Comparison of ENCODE assay signal across 2 cellular contexts in genomic region chr1:244280859-244281258, GRCh38.
A peak's percentile ranks its signal among the peaks of the same experiment; 100 is the strongest.
TF ChIP-seq lines count a peak whose summit lies in the region.

No MANE protein-coding gene starts in this region.

TF ChIP-seq in liver, 16 proteins besides CTCF, POLR2A, EP300 and RAD21 (continued from another document):
- TF ChIP-seq, protein P1, sequence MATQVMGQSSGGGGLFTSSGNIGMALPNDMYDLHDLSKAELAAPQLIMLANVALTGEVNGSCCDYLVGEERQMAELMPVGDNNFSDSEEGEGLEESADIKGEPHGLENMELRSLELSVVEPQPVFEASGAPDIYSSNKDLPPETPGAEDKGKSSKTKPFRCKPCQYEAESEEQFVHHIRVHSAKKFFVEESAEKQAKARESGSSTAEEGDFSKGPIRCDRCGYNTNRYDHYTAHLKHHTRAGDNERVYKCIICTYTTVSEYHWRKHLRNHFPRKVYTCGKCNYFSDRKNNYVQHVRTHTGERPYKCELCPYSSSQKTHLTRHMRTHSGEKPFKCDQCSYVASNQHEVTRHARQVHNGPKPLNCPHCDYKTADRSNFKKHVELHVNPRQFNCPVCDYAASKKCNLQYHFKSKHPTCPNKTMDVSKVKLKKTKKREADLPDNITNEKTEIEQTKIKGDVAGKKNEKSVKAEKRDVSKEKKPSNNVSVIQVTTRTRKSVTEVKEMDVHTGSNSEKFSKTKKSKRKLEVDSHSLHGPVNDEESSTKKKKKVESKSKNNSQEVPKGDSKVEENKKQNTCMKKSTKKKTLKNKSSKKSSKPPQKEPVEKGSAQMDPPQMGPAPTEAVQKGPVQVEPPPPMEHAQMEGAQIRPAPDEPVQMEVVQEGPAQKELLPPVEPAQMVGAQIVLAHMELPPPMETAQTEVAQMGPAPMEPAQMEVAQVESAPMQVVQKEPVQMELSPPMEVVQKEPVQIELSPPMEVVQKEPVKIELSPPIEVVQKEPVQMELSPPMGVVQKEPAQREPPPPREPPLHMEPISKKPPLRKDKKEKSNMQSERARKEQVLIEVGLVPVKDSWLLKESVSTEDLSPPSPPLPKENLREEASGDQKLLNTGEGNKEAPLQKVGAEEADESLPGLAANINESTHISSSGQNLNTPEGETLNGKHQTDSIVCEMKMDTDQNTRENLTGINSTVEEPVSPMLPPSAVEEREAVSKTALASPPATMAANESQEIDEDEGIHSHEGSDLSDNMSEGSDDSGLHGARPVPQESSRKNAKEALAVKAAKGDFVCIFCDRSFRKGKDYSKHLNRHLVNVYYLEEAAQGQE (IDR thresholded peaks at IDR 0.05): no peak
- no peak for TF ChIP-seq TAF1 (conservative IDR thresholded peaks at IDR 0.05)
- peak; percentile 34 for TF ChIP-seq FOXA2 (IDR thresholded peaks at IDR 0.05)
- TF ChIP-seq SP1 (IDR thresholded peaks at IDR 0.05): no peak
- peak; percentile 10 for TF ChIP-seq FOXA1 (IDR thresholded peaks at IDR 0.05)
- TF ChIP-seq JUND (IDR thresholded peaks at IDR 0.05): no peak
- no peak for TF ChIP-seq EGR1 (IDR thresholded peaks at IDR 0.05; ENCODE audit: low read depth in 2 of 2)
- TF ChIP-seq, protein P2, sequence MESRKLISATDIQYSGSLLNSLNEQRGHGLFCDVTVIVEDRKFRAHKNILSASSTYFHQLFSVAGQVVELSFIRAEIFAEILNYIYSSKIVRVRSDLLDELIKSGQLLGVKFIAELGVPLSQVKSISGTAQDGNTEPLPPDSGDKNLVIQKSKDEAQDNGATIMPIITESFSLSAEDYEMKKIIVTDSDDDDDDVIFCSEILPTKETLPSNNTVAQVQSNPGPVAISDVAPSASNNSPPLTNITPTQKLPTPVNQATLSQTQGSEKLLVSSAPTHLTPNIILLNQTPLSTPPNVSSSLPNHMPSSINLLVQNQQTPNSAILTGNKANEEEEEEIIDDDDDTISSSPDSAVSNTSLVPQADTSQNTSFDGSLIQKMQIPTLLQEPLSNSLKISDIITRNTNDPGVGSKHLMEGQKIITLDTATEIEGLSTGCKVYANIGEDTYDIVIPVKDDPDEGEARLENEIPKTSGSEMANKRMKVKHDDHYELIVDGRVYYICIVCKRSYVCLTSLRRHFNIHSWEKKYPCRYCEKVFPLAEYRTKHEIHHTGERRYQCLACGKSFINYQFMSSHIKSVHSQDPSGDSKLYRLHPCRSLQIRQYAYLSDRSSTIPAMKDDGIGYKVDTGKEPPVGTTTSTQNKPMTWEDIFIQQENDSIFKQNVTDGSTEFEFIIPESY (IDR thresholded peaks at IDR 0.05): no peak
- no peak for TF ChIP-seq NR2F2 (IDR thresholded peaks at IDR 0.05)
TF ChIP-seq in liver: peak in this region for 4.

TF ChIP-seq in HepG2, 621 proteins besides CTCF, POLR2A, EP300 and RAD21 (continued from another document):
- no peak for TF ChIP-seq E2F5 (CRISPR knock-in tag; conservative IDR thresholded peaks at IDR 0.05)
- TF ChIP-seq ZFP36L1 (CRISPR knock-in tag; IDR thresholded peaks at IDR 0.05): no peak
- no peak for TF ChIP-seq SMARCE1 (IDR thresholded peaks at IDR 0.05; ENCODE audit: borderline replicate concordance)
- no peak for TF ChIP-seq SMC3 (IDR thresholded peaks at IDR 0.05; ENCODE audit: low read length)
- TF ChIP-seq RXRA (CRISPR knock-in tag; IDR thresholded peaks at IDR 0.05): no peak
- no peak for TF ChIP-seq ZNF546 (CRISPR knock-in tag; conservative IDR thresholded peaks at IDR 0.05)
- TF ChIP-seq ZSCAN5A (CRISPR knock-in tag; IDR thresholded peaks at IDR 0.05; ENCODE audit: borderline replicate concordance): no peak
- TF ChIP-seq RBM22 (optimal IDR thresholded peaks at IDR 0.05; ENCODE audit: low read length): no peak
- TF ChIP-seq NR3C1 (CRISPR knock-in tag; IDR thresholded peaks at IDR 0.05): no peak
- TF ChIP-seq, protein P3, sequence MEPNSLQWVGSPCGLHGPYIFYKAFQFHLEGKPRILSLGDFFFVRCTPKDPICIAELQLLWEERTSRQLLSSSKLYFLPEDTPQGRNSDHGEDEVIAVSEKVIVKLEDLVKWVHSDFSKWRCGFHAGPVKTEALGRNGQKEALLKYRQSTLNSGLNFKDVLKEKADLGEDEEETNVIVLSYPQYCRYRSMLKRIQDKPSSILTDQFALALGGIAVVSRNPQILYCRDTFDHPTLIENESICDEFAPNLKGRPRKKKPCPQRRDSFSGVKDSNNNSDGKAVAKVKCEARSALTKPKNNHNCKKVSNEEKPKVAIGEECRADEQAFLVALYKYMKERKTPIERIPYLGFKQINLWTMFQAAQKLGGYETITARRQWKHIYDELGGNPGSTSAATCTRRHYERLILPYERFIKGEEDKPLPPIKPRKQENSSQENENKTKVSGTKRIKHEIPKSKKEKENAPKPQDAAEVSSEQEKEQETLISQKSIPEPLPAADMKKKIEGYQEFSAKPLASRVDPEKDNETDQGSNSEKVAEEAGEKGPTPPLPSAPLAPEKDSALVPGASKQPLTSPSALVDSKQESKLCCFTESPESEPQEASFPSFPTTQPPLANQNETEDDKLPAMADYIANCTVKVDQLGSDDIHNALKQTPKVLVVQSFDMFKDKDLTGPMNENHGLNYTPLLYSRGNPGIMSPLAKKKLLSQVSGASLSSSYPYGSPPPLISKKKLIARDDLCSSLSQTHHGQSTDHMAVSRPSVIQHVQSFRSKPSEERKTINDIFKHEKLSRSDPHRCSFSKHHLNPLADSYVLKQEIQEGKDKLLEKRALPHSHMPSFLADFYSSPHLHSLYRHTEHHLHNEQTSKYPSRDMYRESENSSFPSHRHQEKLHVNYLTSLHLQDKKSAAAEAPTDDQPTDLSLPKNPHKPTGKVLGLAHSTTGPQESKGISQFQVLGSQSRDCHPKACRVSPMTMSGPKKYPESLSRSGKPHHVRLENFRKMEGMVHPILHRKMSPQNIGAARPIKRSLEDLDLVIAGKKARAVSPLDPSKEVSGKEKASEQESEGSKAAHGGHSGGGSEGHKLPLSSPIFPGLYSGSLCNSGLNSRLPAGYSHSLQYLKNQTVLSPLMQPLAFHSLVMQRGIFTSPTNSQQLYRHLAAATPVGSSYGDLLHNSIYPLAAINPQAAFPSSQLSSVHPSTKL (CRISPR knock-in tag; IDR thresholded peaks at IDR 0.05): no peak
- no peak for TF ChIP-seq LCORL (IDR thresholded peaks at IDR 0.05)
- TF ChIP-seq LCORL (CRISPR knock-in tag; IDR thresholded peaks at IDR 0.05): no peak
TF ChIP-seq in HepG2: peak in this region for 0.
